In genomic region chr1:180928272-180929230, GRCh38 we compare ENCODE assay signal across 15 cellular contexts. TPM values are rescaled to one million over a fixed set of nuclear protein-coding genes. Genes with fewer than 3 reads are reported as not detected.
A peak's percentile ranks its signal among the peaks of the same experiment; 100 is the strongest.
DNase-seq lines count a peak whose midpoint lies in the region; ATAC-seq and TF ChIP-seq lines count a peak whose summit lies in the region.
"Had no signal": no experiment of that assay in that cellular context is flagged by ENCODE, and none has a peak within 500 bp of the region (broad histone marks: within the 10 kb centered on the region; RNA-seq: fewer than 3 reads in every experiment).

No MANE protein-coding gene starts in this region.

- peaks cover 28% of the 10 kb centered on the region for H3K27me3 Mint-ChIP-seq in activated naive CD4-positive, alpha-beta T cell treated with anti-CD3 and anti-CD28 coated beads, Interleukin-2, amount 10 ng/mL, durations not matched to agents 7 days and 5 days
- H3K27me3 Mint-ChIP-seq: activated CD8-positive, alpha-beta T cell treated with anti-CD3 and anti-CD28 coated beads for 36 hours had no signal

- no peaks in the 10 kb centered on the region for H3K9me3 Mint-ChIP-seq in activated naive CD4-positive, alpha-beta T cell treated with anti-CD3 and anti-CD28 coated beads, Interleukin-2, amount 10 ng/mL, durations not matched to agents 7 days and 5 days
- H3K9me3 Mint-ChIP-seq: activated CD8-positive, alpha-beta T cell treated with anti-CD3 and anti-CD28 coated beads for 36 hours; dendritic cell treated with granulocyte-macrophage colony-stimulating factor and Interleukin-4, amounts not matched to agents 40 ng/mL and 50 ng/mL, for 4 days had no signal

- H3K27me3 ChIP-seq in WERI-Rb-1 (ENCODE audit: insufficient read depth, low read depth, severe bottlenecking): no peaks in the 10 kb centered on the region
- no peaks in the 10 kb centered on the region for H3K27me3 ChIP-seq in muscle layer of colon (ENCODE audit: control insufficient read depth in 1 of 2, insufficient read depth in 2 of 2, low read length in 2 of 2)
- H3K27me3 ChIP-seq in spleen (replicated peaks in 1 of 7): no peaks in the 10 kb centered on the region
- H3K27me3 ChIP-seq: gastrocnemius medialis had no signal

- intact Hi-C loops in spleen (cut with DNase I; ENCODE audit: low total_unique reads): no loop called here

- no peaks in the 10 kb centered on the region for H3K36me3 Mint-ChIP-seq in activated naive CD4-positive, alpha-beta T cell treated with anti-CD3 and anti-CD28 coated beads, Interleukin-2, amount 10 ng/mL, durations not matched to agents 7 days and 5 days

- H3K36me3 ChIP-seq in WERI-Rb-1: peaks cover 14% of the 10 kb centered on the region; the same call in 1 of the 2 replicates
- H3K36me3 ChIP-seq in muscle layer of colon (ENCODE audit: insufficient read depth, low read length): peaks cover 12% of the 10 kb centered on the region
- H3K36me3 ChIP-seq in spleen: peaks cover 0 to 11% (median 0%) of the 10 kb centered on the region in 6 donors
- H3K36me3 ChIP-seq: gastrocnemius medialis had no signal

- H3K4me3 ChIP-seq in WERI-Rb-1 (ENCODE audit: low read depth, low read length) (peak overlapping the region; percentile 69), muscle layer of colon (ENCODE audit: low read depth in 1 of 2, low read length in 2 of 2) (no peak overlapping the region), spleen (no peak overlapping the region)
- H3K4me3 ChIP-seq: gastrocnemius medialis had no signal

- TF ChIP-seq POLR2A in spleen (IDR thresholded peaks at IDR 0.05): no peak

- H3K9me3 ChIP-seq in WERI-Rb-1 (ENCODE audit: severe bottlenecking) (no peaks in the 10 kb centered on the region), muscle layer of colon (ENCODE audit: low read length) (no peaks in the 10 kb centered on the region), spleen (no peaks in the 10 kb centered on the region)
- H3K9me3 ChIP-seq: gastrocnemius medialis had no signal

- TF ChIP-seq CTCF in WERI-Rb-1 (IDR thresholded peaks at IDR 0.05; ENCODE audit: low read depth, low read length) (no peak), spleen (IDR thresholded peaks at IDR 0.05 in 8 of 11, conservative IDR thresholded peaks at IDR 0.05 in 3 of 11) (no peak)

- peak; percentile 79 for DNase-seq in DMS 273 (lab: John Stamatoyannopoulos, UW; ENCODE audit: unreplicated experiment)
- peak; percentile 64 to 75 for DNase-seq in NCI-H187 (lab: John Stamatoyannopoulos, UW)
- no peak for DNase-seq in WERI-Rb-1
- DNase-seq in activated naive CD4-positive, alpha-beta T cell treated with anti-CD3 and anti-CD28 coated beads, Interleukin-2, amount 10 ng/mL, durations not matched to agents 7 days and 5 days: no peak
- DNase-seq in spleen: no peak
- DNase-seq in LoVo (ENCODE audit: low spot score): no peak
- DNase-seq: activated CD8-positive, alpha-beta T cell treated with anti-CD3 and anti-CD28 coated beads for 36 hours; gastrocnemius medialis; T-helper 17 cell had no signal

- CTCF ChIA-PET in activated naive CD4-positive, alpha-beta T cell treated with anti-CD3 and anti-CD28 coated beads, Interleukin-2, amount 10 ng/mL, durations not matched to agents 7 days and 5 days (lab: Charles Lee): no interaction called here

- H3K4me3 Mint-ChIP-seq in activated naive CD4-positive, alpha-beta T cell treated with anti-CD3 and anti-CD28 coated beads, Interleukin-2, amount 10 ng/mL, durations not matched to agents 7 days and 5 days: no peak overlapping the region
- H3K4me3 Mint-ChIP-seq: activated CD8-positive, alpha-beta T cell treated with anti-CD3 and anti-CD28 coated beads for 36 hours; dendritic cell treated with granulocyte-macrophage colony-stimulating factor and Interleukin-4, amounts not matched to agents 40 ng/mL and 50 ng/mL, for 4 days; T-helper 17 cell had no signal

- peak overlapping the region; percentile 98 for H3K27ac ChIP-seq in WERI-Rb-1
- H3K27ac ChIP-seq in muscle layer of colon (ENCODE audit: low read depth, low read length): peak overlapping the region; percentile 88
- no peak overlapping the region for H3K27ac ChIP-seq in spleen
- H3K27ac ChIP-seq: gastrocnemius medialis had no signal

- H3K9ac ChIP-seq in muscle layer of colon (ENCODE audit: low read length): no peak overlapping the region
- H3K9ac ChIP-seq: parathyroid adenoma had no signal

- H3K27ac Mint-ChIP-seq in activated naive CD4-positive, alpha-beta T cell treated with anti-CD3 and anti-CD28 coated beads, Interleukin-2, amount 10 ng/mL, durations not matched to agents 7 days and 5 days: no peak overlapping the region
- H3K27ac Mint-ChIP-seq: activated CD8-positive, alpha-beta T cell treated with anti-CD3 and anti-CD28 coated beads for 36 hours; dendritic cell treated with granulocyte-macrophage colony-stimulating factor and Interleukin-4, amounts not matched to agents 40 ng/mL and 50 ng/mL, for 4 days; T-helper 17 cell had no signal

- H3K4me1 Mint-ChIP-seq in activated naive CD4-positive, alpha-beta T cell treated with anti-CD3 and anti-CD28 coated beads, Interleukin-2, amount 10 ng/mL, durations not matched to agents 7 days and 5 days: no peaks in the 10 kb centered on the region

- peaks cover 51% of the 10 kb centered on the region for H3K4me1 ChIP-seq in muscle layer of colon (ENCODE audit: insufficient read depth, low read length)
- H3K4me1 ChIP-seq in spleen: peaks cover 4 to 24% (median 15%) of the 10 kb centered on the region in 6 donors

- WGBS in spleen, 5 donors: 87 to 92% (median 90%) methylated on average over 17 to 18 of the region's 18 CpGs

- ATAC-seq in HG03469 (IDR thresholded peaks at IDR 0.05; ENCODE audit: unreplicated experiment): no peak
- ATAC-seq: activated CD8-positive, alpha-beta T cell treated with anti-CD3 and anti-CD28 coated beads for 36 hours; gastrocnemius medialis; left lobe of liver; T-helper 17 cell had no signal

RNA-seq across cellular contexts. Expression of gene KIAA1614, which starts 15.9 kb away (rescaled TPM):
- total RNA-seq in spleen: 1 to 10 TPM; 2.4 to 7.4 (median 4.8) TPM
- 1 to 10 TPM in 1 of 3 donors, under 1 TPM in 2; 0.50 to 2.4 (median 0.85) TPM for polyA plus RNA-seq in spleen
- total RNA-seq: H4 had no signal

Comparison
In these comparisons a context has a peak if more than half of its experiments do, and no peak if none do; other contexts are left out.
1. DNase-seq: peak in DMS 273 (single experiment) and NCI-H187 (2 of 2); none in WERI-Rb-1 (single experiment), activated naive CD4-positive, alpha-beta T cell treated with anti-CD3 and anti-CD28 coated beads, Interleukin-2, amount 10 ng/mL, durations not matched to agents 7 days and 5 days (single experiment), spleen (single experiment) and LoVo (single experiment).
2. H3K27ac ChIP-seq: peak in WERI-Rb-1 (single experiment) and muscle layer of colon (single experiment); none in spleen (0 of 8).